Comparison of ENCODE assay signal across 36 cellular contexts in the genomic region with DNA sequence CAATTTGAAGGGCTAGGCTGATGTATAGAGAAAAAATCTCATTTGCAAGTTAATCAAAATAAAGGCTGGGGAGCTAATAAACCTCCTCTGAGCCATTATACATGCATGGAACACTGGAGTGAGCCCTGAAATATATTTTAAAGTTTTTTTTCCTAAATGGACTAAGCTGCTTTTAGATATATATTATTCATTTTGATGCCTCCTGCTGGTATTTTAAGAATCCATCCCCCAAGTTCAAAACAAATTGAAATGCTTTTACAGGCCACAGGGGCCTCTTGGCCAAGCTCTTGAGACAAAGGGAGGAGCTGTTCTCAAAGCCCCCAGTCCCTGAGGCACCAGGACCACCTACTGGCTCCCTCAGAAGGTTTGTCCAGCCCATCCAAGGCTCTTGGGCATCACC. TPM values are rescaled to one million over a fixed set of nuclear protein-coding genes. Genes with fewer than 3 reads are reported as not detected.
"Had no signal": no experiment of that assay in that cellular context is flagged by ENCODE, and none has a peak within 500 bp of the region (broad histone marks: within the 10 kb centered on the region; RNA-seq: fewer than 3 reads in every experiment).

No MANE protein-coding gene starts in this region.

- H2AFZ ChIP-seq: hepatocyte, neural progenitor cell had no signal

- H3K4me3 ChIP-seq: hepatocyte, left lung, lower lobe of right lung, neural progenitor cell, ovary, prostate gland, sigmoid colon, spleen, suprapubic skin, thoracic aorta, tibial artery, upper lobe of right lung, uterus had no signal

- H3K27ac Mint-ChIP-seq: mesothelial cell of epicardium; naive B cell; natural killer cell; nephron progenitor cell; neural progenitor cell; stimulated activated effector memory CD8-positive, alpha-beta T cell treated with anti-CD3 and anti-CD28 coated beads, Interleukin-12 subunit alpha, Interleukin-12 subunit beta, amount 100 ng/mL, for 72 hours; stimulated activated naive CD8-positive, alpha-beta T cell treated with anti-CD3 and anti-CD28 coated beads, Interleukin-15, Interleukin-2, amounts not matched to agents 100 ng/mL and 50 ng/mL, for 24 hours had no signal

- H3K4me1 Mint-ChIP-seq: natural killer cell; nephron progenitor cell; stimulated activated effector memory CD8-positive, alpha-beta T cell treated with anti-CD3 and anti-CD28 coated beads, Interleukin-12 subunit alpha, Interleukin-12 subunit beta, amount 100 ng/mL, for 72 hours had no signal

- H3K9me3 ChIP-seq: left lung, lower lobe of right lung, neutrophil, ovary, prostate gland, sigmoid colon, suprapubic skin, thoracic aorta, tibial artery, upper lobe of right lung, uterus had no signal

- ATAC-seq: left colon; left lung; lower lobe of right lung; natural killer cell; right cardiac atrium; stimulated activated effector memory CD8-positive, alpha-beta T cell treated with anti-CD3 and anti-CD28 coated beads, Interleukin-12 subunit alpha, Interleukin-12 subunit beta, amount 100 ng/mL, for 72 hours; upper lobe of right lung had no signal

- H3K27ac ChIP-seq: hepatocyte, left lung, lower lobe of right lung, neural progenitor cell, neutrophil, ovary, prostate gland, sigmoid colon, spleen, suprapubic skin, thoracic aorta, tibial artery, upper lobe of right lung, uterus had no signal

- H3K27me3 ChIP-seq: hepatocyte, ovary, sigmoid colon, spleen, suprapubic skin, tibial artery, upper lobe of right lung, uterus had no signal

- H3K4me3 Mint-ChIP-seq: mesothelial cell of epicardium; natural killer cell; nephron progenitor cell; neural progenitor cell; stimulated activated effector memory CD8-positive, alpha-beta T cell treated with anti-CD3 and anti-CD28 coated beads, Interleukin-12 subunit alpha, Interleukin-12 subunit beta, amount 100 ng/mL, for 72 hours; stimulated activated naive CD8-positive, alpha-beta T cell treated with anti-CD3 and anti-CD28 coated beads, Interleukin-15, Interleukin-2, amounts not matched to agents 100 ng/mL and 50 ng/mL, for 24 hours had no signal

- H3K36me3 ChIP-seq: lower lobe of right lung, neural progenitor cell, neutrophil, ovary, prostate gland, sigmoid colon, spleen, suprapubic skin, thoracic aorta, tibial artery, upper lobe of right lung, uterus had no signal

- FAIRE-seq: keratinocyte, small intestine had no signal

- H3K9me3 Mint-ChIP-seq: mesothelial cell of epicardium; natural killer cell; nephron progenitor cell; neural progenitor cell; stimulated activated effector memory CD8-positive, alpha-beta T cell treated with anti-CD3 and anti-CD28 coated beads, Interleukin-12 subunit alpha, Interleukin-12 subunit beta, amount 100 ng/mL, for 72 hours; stimulated activated naive CD8-positive, alpha-beta T cell treated with anti-CD3 and anti-CD28 coated beads, Interleukin-15, Interleukin-2, amounts not matched to agents 100 ng/mL and 50 ng/mL, for 24 hours had no signal

- H3K9ac ChIP-seq: neural progenitor cell had no signal

- H3K27me3 Mint-ChIP-seq: naive B cell; stimulated activated naive CD8-positive, alpha-beta T cell treated with anti-CD3 and anti-CD28 coated beads, Interleukin-15, Interleukin-2, amounts not matched to agents 100 ng/mL and 50 ng/mL, for 24 hours had no signal

- H3K4me2 ChIP-seq: hepatocyte, neural progenitor cell had no signal

- H3K79me2 ChIP-seq: hepatocyte had no signal

- H3K4me1 ChIP-seq: prostate gland had no signal

- H3K36me3 Mint-ChIP-seq: mesothelial cell of epicardium; natural killer cell; neural progenitor cell; stimulated activated effector memory CD8-positive, alpha-beta T cell treated with anti-CD3 and anti-CD28 coated beads, Interleukin-12 subunit alpha, Interleukin-12 subunit beta, amount 100 ng/mL, for 72 hours had no signal

- DNase-seq: kidney glomerular epithelial cell; left lung; lower lobe of right lung; mammary epithelial cell; mesenchymal stem cell; naive B cell; natural killer cell; nephron progenitor cell; occipital lobe; ovary; posterior cingulate gyrus; retina; right cardiac atrium; small intestine; spleen; stimulated activated CD4-positive, alpha-beta T cell treated with anti-CD3 and anti-CD28 coated beads, Interleukin-4, amount 100 ng/mL, for 24 hours; stimulated activated naive CD4-positive, alpha-beta T cell; tibial artery; trophoblast cell; uterus had no signal

RNA-seq across cellular contexts. Expression of gene NKX1-2, which starts 59.0 kb away (rescaled TPM):
- total RNA-seq: left colon, left lung, liver, lower lobe of right lung, mesothelial cell of epicardium, mononuclear cell, natural killer cell, right cardiac atrium, sigmoid colon, spleen, subcutaneous adipose tissue, thoracic aorta, upper lobe of right lung, uterus had no signal
- polyA plus RNA-seq: liver, ovary, right cardiac atrium, sigmoid colon, spleen had no signal
